Comparison of ENCODE assay signal across 9 cellular contexts in genomic region chr20:3777381-3777725, GRCh38. TPM values are rescaled to one million over a fixed set of nuclear protein-coding genes. Genes with fewer than 3 reads are reported as not detected.
DNase-seq lines count a peak whose midpoint lies in the region; ATAC-seq and TF ChIP-seq lines count a peak whose summit lies in the region.
"Had no signal": no experiment of that assay in that cellular context is flagged by ENCODE, and none has a peak within 500 bp of the region (broad histone marks: within the 10 kb centered on the region; RNA-seq: fewer than 3 reads in every experiment).

No MANE protein-coding gene starts in this region.

- H3K4me1 ChIP-seq in thoracic aorta (ENCODE audit: control insufficient read depth in 1 of 2, low read depth in 2 of 2), result peaks cover 11 to 21% of the 10 kb centered on the region in 2 donors
- peaks cover 31% of the 10 kb centered on the region for H3K4me1 ChIP-seq in body of pancreas

- peak overlapping the region; percentile 82 for H3K4me3 Mint-ChIP-seq in activated CD4-positive, alpha-beta T cell treated with anti-CD3 and anti-CD28 coated beads, Interleukin-2, amount 10 ng/mL, durations not matched to agents 24 days and 14 days
- peak overlapping the region; percentile 91 for H3K4me3 Mint-ChIP-seq in memory B cell

- intact Hi-C loops in activated CD4-positive, alpha-beta T cell treated with anti-CD3 and anti-CD28 coated beads, Interleukin-2, amount 10 ng/mL, durations not matched to agents 24 days and 14 days (cut with micrococcal nuclease), result loop anchor here (10.0 kb wide), 1 partner anchor 103 kb away; no protein-coding TSS in a partner anchor
- intact Hi-C loops in body of pancreas (cut with DNase I), result no loop called here

- H3K4me1 Mint-ChIP-seq in activated CD4-positive, alpha-beta T cell treated with anti-CD3 and anti-CD28 coated beads, Interleukin-2, amount 10 ng/mL, durations not matched to agents 24 days and 14 days, result peaks cover 26% of the 10 kb centered on the region
- H3K4me1 Mint-ChIP-seq in memory B cell, result peaks cover 30% of the 10 kb centered on the region

- peaks cover 8% of the 10 kb centered on the region for H3K27me3 ChIP-seq in brain microvascular endothelial cell (replicated peaks)
- no peaks in the 10 kb centered on the region for H3K27me3 ChIP-seq in thoracic aorta (replicated peaks; ENCODE audit: insufficient read depth)
- H3K27me3 ChIP-seq in body of pancreas, result no peaks in the 10 kb centered on the region

- no peaks in the 10 kb centered on the region for H3K36me3 ChIP-seq in brain microvascular endothelial cell (replicated peaks)
- H3K36me3 ChIP-seq in thoracic aorta, result no peaks in the 10 kb centered on the region
- H3K36me3 ChIP-seq in body of pancreas (replicated peaks in 1 of 2; ENCODE audit: insufficient read depth in 1 of 2, low read depth in 2 of 2), result no peaks in the 10 kb centered on the region

- H3K4me3 ChIP-seq in brain microvascular endothelial cell (ENCODE audit: low read depth, low read length), result peak overlapping the region; percentile 58
- peak overlapping the region; percentile 80 for H3K4me3 ChIP-seq in thoracic aorta
- peak overlapping the region in 1 of 2 donors; percentile 8 for H3K4me3 ChIP-seq in body of pancreas

- H3K27ac Mint-ChIP-seq in activated CD4-positive, alpha-beta T cell treated with anti-CD3 and anti-CD28 coated beads, Interleukin-2, amount 10 ng/mL, durations not matched to agents 24 days and 14 days, result no peak overlapping the region
- no peak overlapping the region for H3K27ac Mint-ChIP-seq in memory B cell

- no peaks in the 10 kb centered on the region for H3K36me3 Mint-ChIP-seq in activated CD4-positive, alpha-beta T cell treated with anti-CD3 and anti-CD28 coated beads, Interleukin-2, amount 10 ng/mL, durations not matched to agents 24 days and 14 days (ENCODE audit: low read depth)
- H3K36me3 Mint-ChIP-seq in memory B cell, result no peaks in the 10 kb centered on the region

- 13 to 50% methylated on average over 2 to 16 of the region's 16 CpGs for WGBS in body of pancreas, 2 donors

- H3K27ac ChIP-seq in brain microvascular endothelial cell (no peak overlapping the region), thoracic aorta (no peak overlapping the region), body of pancreas (no peak overlapping the region)

- H3K27me3 Mint-ChIP-seq in activated CD4-positive, alpha-beta T cell treated with anti-CD3 and anti-CD28 coated beads, Interleukin-2, amount 10 ng/mL, durations not matched to agents 24 days and 14 days, result peaks cover 24% of the 10 kb centered on the region
- H3K27me3 Mint-ChIP-seq in memory B cell, result peaks cover 8% of the 10 kb centered on the region

- DNase-seq in activated CD4-positive, alpha-beta T cell treated with anti-CD3 and anti-CD28 coated beads, Interleukin-2, amount 10 ng/mL, durations not matched to agents 24 days and 14 days, result no peak
- DNase-seq in activated CD4-positive, alpha-beta T cell treated with anti-CD3 and anti-CD28 coated beads for 1 hour, result no peak
- DNase-seq in brain microvascular endothelial cell, result no peak
- DNase-seq in memory B cell (ENCODE audit: low spot score in 2 of 2), result no peak
- no peak for DNase-seq in thoracic aorta (ENCODE audit: low spot score)
- DNase-seq in body of pancreas, result no peak
- DNase-seq in C1 segment of cervical spinal cord (lab: John Stamatoyannopoulos, UW), result no peak

- TF ChIP-seq CTCF in brain microvascular endothelial cell (IDR thresholded peaks at IDR 0.05; ENCODE audit: low read depth, low read length, missing control alignments) (no peak), thoracic aorta (IDR thresholded peaks at IDR 0.05) (no peak), body of pancreas (IDR thresholded peaks at IDR 0.05) (no peak)

- no peaks in the 10 kb centered on the region for H3K9me3 Mint-ChIP-seq in activated CD4-positive, alpha-beta T cell treated with anti-CD3 and anti-CD28 coated beads, Interleukin-2, amount 10 ng/mL, durations not matched to agents 24 days and 14 days
- no peaks in the 10 kb centered on the region for H3K9me3 Mint-ChIP-seq in memory B cell

- H3K9me3 ChIP-seq in thoracic aorta (no peaks in the 10 kb centered on the region), body of pancreas (no peaks in the 10 kb centered on the region)

- ATAC-seq in memory B cell (ENCODE audit: low read depth) (peak; percentile 53), thoracic aorta (ENCODE audit: insufficient number of reproducible peaks, low FRiP score, low read depth) (no peak), body of pancreas (no peak), HG02884 (IDR thresholded peaks at IDR 0.05; ENCODE audit: unreplicated experiment) (no peak)

- in situ Hi-C loops in brain microvascular endothelial cell (cut with HindIII; ENCODE audit: low pct_ligation_motif_present, low sequenced_read_pairs), result no loop called here

- TF ChIP-seq POLR2A in body of pancreas (IDR thresholded peaks at IDR 0.05), result no peak

RNA-seq across cellular contexts. Expression of gene SPEF1, which starts 3.9 kb away (rescaled TPM):
- not detected in 2 replicates for total RNA-seq in activated CD4-positive, alpha-beta T cell treated with anti-CD3 and anti-CD28 coated beads, Interleukin-2, amount 10 ng/mL, durations not matched to agents 24 days and 14 days
- total RNA-seq in thoracic aorta (under 1 TPM in 1 of 2 donors, not detected in 1; 0.27 TPM), body of pancreas (1 to 10 TPM in 1 of 2 donors, under 1 TPM in 1; 0.66 to 1.3 TPM)
- total RNA-seq: liver had no signal

RNA-seq across cellular contexts. Expression of gene CENPB, which starts 9.2 kb away (rescaled TPM):
- total RNA-seq in activated CD4-positive, alpha-beta T cell treated with anti-CD3 and anti-CD28 coated beads, Interleukin-2, amount 10 ng/mL, durations not matched to agents 24 days and 14 days, result 72.8 and 74.4 TPM in 2 replicates
- total RNA-seq in thoracic aorta, result 100 to 1,000 TPM in 1 of 2 donors, 10 to 100 TPM in 1; 97.2 to 114 TPM
- total RNA-seq in body of pancreas, result 10 to 100 TPM; 57.9 to 61.0 TPM

RNA-seq across cellular contexts. Expression of gene ADISSP, which starts 9.8 kb away (rescaled TPM):
- 62.9 and 68.8 TPM in 2 replicates for total RNA-seq in activated CD4-positive, alpha-beta T cell treated with anti-CD3 and anti-CD28 coated beads, Interleukin-2, amount 10 ng/mL, durations not matched to agents 24 days and 14 days
- total RNA-seq in thoracic aorta, result 10 to 100 TPM in 1 of 2 donors, 1 to 10 TPM in 1; 7.8 to 20.4 TPM
- total RNA-seq in body of pancreas, result 10 to 100 TPM; 11.2 to 26.7 TPM

RNA-seq across cellular contexts. Expression of gene CDC25B, which starts 18.8 kb away (rescaled TPM):
- 70.7 and 75.5 TPM in 2 replicates for total RNA-seq in activated CD4-positive, alpha-beta T cell treated with anti-CD3 and anti-CD28 coated beads, Interleukin-2, amount 10 ng/mL, durations not matched to agents 24 days and 14 days
- total RNA-seq in thoracic aorta (10 to 100 TPM; 28.4 to 41.8 TPM), body of pancreas (10 to 100 TPM in 1 of 2 donors, 1 to 10 TPM in 1; 8.8 to 22.7 TPM)

RNA-seq across cellular contexts. Expression of gene AP5S1, which starts 43.0 kb away (rescaled TPM):
- 13.0 and 13.5 TPM in 2 replicates for total RNA-seq in activated CD4-positive, alpha-beta T cell treated with anti-CD3 and anti-CD28 coated beads, Interleukin-2, amount 10 ng/mL, durations not matched to agents 24 days and 14 days
- 10 to 100 TPM; 12.3 to 18.0 TPM for total RNA-seq in thoracic aorta
- total RNA-seq in body of pancreas, result 1 to 10 TPM; 4.9 to 5.3 TPM
